In the genomic region with DNA sequence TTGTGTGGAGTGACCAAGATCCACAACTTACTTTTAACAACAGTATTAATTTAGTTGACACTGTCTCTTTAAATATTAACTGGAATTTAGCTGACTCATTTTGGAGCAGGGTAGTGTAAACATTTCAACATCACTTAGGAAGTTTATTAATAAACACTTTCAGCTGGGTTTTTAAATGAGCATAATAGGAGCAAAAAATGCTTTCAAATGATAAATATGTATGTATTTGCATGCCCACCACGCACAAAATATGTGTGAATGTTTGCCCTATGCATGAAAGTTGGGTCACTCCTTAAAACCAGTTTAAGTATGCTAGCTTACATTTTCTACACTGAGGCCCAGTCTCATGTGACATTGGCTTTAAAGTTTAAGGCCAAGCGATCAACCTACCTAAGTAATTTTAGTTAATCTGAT, we compare ENCODE assay signal across 8 cellular contexts. TPM values are rescaled to one million over a fixed set of nuclear protein-coding genes. Genes with fewer than 3 reads are reported as not detected.
A peak's percentile ranks its signal among the peaks of the same experiment; 100 is the strongest.
DNase-seq lines count a peak whose midpoint lies in the region; ATAC-seq and TF ChIP-seq lines count a peak whose summit lies in the region.

No MANE protein-coding gene starts in this region.

- peak overlapping the region; percentile 50 for H3K9ac ChIP-seq in iPS-15b (ENCODE audit: low read depth, low read length)

- H3K9me3 Mint-ChIP-seq in activated CD8-positive, alpha-beta T cell treated with anti-CD3 and anti-CD28 coated beads for 36 hours, result no peaks in the 10 kb centered on the region
- no peaks in the 10 kb centered on the region for H3K9me3 Mint-ChIP-seq in stimulated activated naive CD8-positive, alpha-beta T cell treated with anti-CD3 and anti-CD28 coated beads, Interleukin-15, amount 100 ng/mL, for 72 hours

- peak overlapping the region; percentile 97 for H3K4me3 Mint-ChIP-seq in activated CD8-positive, alpha-beta T cell treated with anti-CD3 and anti-CD28 coated beads for 36 hours
- H3K4me3 Mint-ChIP-seq in stimulated activated naive CD8-positive, alpha-beta T cell treated with anti-CD3 and anti-CD28 coated beads, Interleukin-15, amount 100 ng/mL, for 72 hours, result peak overlapping the region; percentile 82 to 97

- no peaks in the 10 kb centered on the region for H3K9me3 ChIP-seq in iPS-15b (ENCODE audit: control insufficient read depth, insufficient read depth, low read length)

- CTCF ChIA-PET in activated CD8-positive, alpha-beta T cell treated with anti-CD3 and anti-CD28 coated beads for 36 hours (lab: Charles Lee), result interaction anchor here (1.3 to 1.7 kb wide), 3 partner anchors 11 to 230 kb away, joined by 4 to 8 read pairs (median 5); no protein-coding TSS in a partner anchor

- POLR2A ChIA-PET in activated CD8-positive, alpha-beta T cell treated with anti-CD3 and anti-CD28 coated beads for 36 hours (lab: Charles Lee), result interaction anchor here (2.2 kb wide), 1 partner anchor 164 kb away, joined by 8 read pairs; no protein-coding TSS in a partner anchor

- H3K27me3 Mint-ChIP-seq in activated CD8-positive, alpha-beta T cell treated with anti-CD3 and anti-CD28 coated beads for 36 hours, result no peaks in the 10 kb centered on the region
- H3K27me3 Mint-ChIP-seq in stimulated activated naive CD8-positive, alpha-beta T cell treated with anti-CD3 and anti-CD28 coated beads, Interleukin-15, amount 100 ng/mL, for 72 hours, result no peaks in the 10 kb centered on the region

- H3K36me3 Mint-ChIP-seq in activated CD8-positive, alpha-beta T cell treated with anti-CD3 and anti-CD28 coated beads for 36 hours (ENCODE audit: low read depth), result peaks cover 54% of the 10 kb centered on the region

- DNase-seq in DMS53 (lab: John Stamatoyannopoulos, UW) (peak; percentile 20), DMS53 treated with DMSO at 0.1 percent for 48 hours (lab: John Stamatoyannopoulos, UW; ENCODE audit: unreplicated experiment) (no peak), inferior parietal cortex (ENCODE audit: extremely low spot score) (no peak), NCI-H1930 (lab: John Stamatoyannopoulos, UW) (no peak), Kasumi-1 (lab: John Stamatoyannopoulos, UW) (no peak)
- DNase-seq in activated CD8-positive, alpha-beta T cell treated with anti-CD3 and anti-CD28 coated beads for 36 hours, result no peak
- DNase-seq in stimulated activated naive CD8-positive, alpha-beta T cell treated with anti-CD3 and anti-CD28 coated beads, Interleukin-15, amount 100 ng/mL, for 72 hours, result no peak

- no peaks in the 10 kb centered on the region for H3K27me3 ChIP-seq in iPS-15b (ENCODE audit: control insufficient read depth, insufficient read depth, low read length)

- H3K36me3 ChIP-seq in iPS-15b (ENCODE audit: control insufficient read depth, insufficient read depth, low read length), result peaks cover 12% of the 10 kb centered on the region

- intact Hi-C loops in activated CD8-positive, alpha-beta T cell treated with anti-CD3 and anti-CD28 coated beads for 36 hours (cut with micrococcal nuclease), result loop anchor here (5.0 to 10.0 kb wide), 3 partner anchors 83 to 230 kb away; no protein-coding TSS in a partner anchor

- no peak for TF ChIP-seq CTCF in activated CD8-positive, alpha-beta T cell treated with anti-CD3 and anti-CD28 coated beads for 36 hours (IDR thresholded peaks at IDR 0.05)

- peak overlapping the region; percentile 68 for H3K27ac Mint-ChIP-seq in activated CD8-positive, alpha-beta T cell treated with anti-CD3 and anti-CD28 coated beads for 36 hours
- peak overlapping the region; percentile 91 for H3K27ac Mint-ChIP-seq in stimulated activated naive CD8-positive, alpha-beta T cell treated with anti-CD3 and anti-CD28 coated beads, Interleukin-15, amount 100 ng/mL, for 72 hours

- no peak for ATAC-seq in activated CD8-positive, alpha-beta T cell treated with anti-CD3 and anti-CD28 coated beads for 36 hours
- ATAC-seq in stimulated activated naive CD8-positive, alpha-beta T cell treated with anti-CD3 and anti-CD28 coated beads, Interleukin-15, amount 100 ng/mL, for 72 hours, result no peak

- peaks cover 64% of the 10 kb centered on the region for H3K4me1 Mint-ChIP-seq in activated CD8-positive, alpha-beta T cell treated with anti-CD3 and anti-CD28 coated beads for 36 hours (ENCODE audit: low read depth)
- H3K4me1 Mint-ChIP-seq in stimulated activated naive CD8-positive, alpha-beta T cell treated with anti-CD3 and anti-CD28 coated beads, Interleukin-15, amount 100 ng/mL, for 72 hours, result peaks cover 63% of the 10 kb centered on the region

- H3K4me1 ChIP-seq in iPS-15b (ENCODE audit: control insufficient read depth, insufficient read depth, low read length), result peaks cover 16% of the 10 kb centered on the region

- peak overlapping the region; percentile 71 for H3K4me3 ChIP-seq in iPS-15b (ENCODE audit: low read depth, low read length)

RNA-seq across cellular contexts. Expression of a gene that starts 2.9 kb away (rescaled TPM):
- 10 to 100 TPM; 79.4 to 88.9 TPM for total RNA-seq in activated CD8-positive, alpha-beta T cell treated with anti-CD3 and anti-CD28 coated beads for 36 hours
